In the genomic region with DNA sequence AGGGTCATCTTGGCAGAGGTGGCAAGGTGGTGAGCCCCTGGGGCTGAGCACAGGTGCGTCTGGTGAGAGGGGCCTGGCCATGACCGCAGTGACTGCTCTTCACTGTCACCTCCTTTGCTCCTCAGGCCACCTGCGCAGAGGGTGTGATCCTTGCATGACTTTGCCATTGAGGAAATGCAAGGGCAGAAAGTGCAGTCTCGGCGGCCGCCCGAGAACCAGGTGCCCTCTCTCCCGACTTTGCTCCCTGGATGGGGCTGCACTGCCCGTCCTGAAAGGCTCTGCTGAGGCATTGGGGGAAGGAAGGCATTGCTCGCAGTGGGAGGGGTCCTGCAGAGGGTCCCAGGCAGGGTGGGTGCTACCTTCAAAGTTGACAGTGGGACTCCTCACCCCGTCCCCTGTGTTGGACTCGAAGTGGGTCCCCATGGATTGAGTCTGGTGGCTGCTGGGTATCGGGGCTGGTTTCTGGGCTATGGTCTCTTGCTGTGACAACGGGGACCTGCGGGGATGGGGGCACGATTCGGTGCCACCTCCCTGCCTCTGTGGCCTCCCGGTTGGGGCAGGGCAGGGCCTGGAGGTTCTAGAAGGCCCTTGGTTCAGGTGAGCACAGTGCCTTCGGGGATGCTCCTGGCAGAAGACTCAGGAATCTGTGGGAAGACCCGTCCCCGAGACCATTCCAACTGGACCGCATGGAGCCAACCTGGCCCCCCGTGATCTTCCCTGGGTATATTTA, we compare ENCODE assay signal across 16 cellular contexts.
DNase-seq lines count a peak whose midpoint lies in the region; FAIRE-seq and TF ChIP-seq lines count a peak whose summit lies in the region.
"Had no signal": no experiment of that assay in that cellular context is flagged by ENCODE, and none has a peak within 500 bp of the region (broad histone marks: within the 10 kb centered on the region; RNA-seq: fewer than 3 reads in every experiment).

No MANE protein-coding gene starts in this region.

- H3K36me3 ChIP-seq in BLaER1 treated with 17β-estradiol and CSF1 and Interleukin-3, amounts not matched to agents 10 nM and 100 nM = no peaks in the 10 kb centered on the region
- H3K36me3 ChIP-seq in kidney (ENCODE audit: control insufficient read depth in 1 of 2, insufficient read depth in 2 of 2, low read length in 2 of 2) (no peaks in the 10 kb centered on the region), parathyroid adenoma (ENCODE audit: control insufficient read depth, insufficient read depth, low read length) (no peaks in the 10 kb centered on the region), PC-9 (ENCODE audit: low read depth) (no peaks in the 10 kb centered on the region)
- H3K36me3 ChIP-seq: BE2C had no signal

- H3K27me3 ChIP-seq in BLaER1 treated with 17β-estradiol and CSF1 and Interleukin-3, amounts not matched to agents 10 nM and 100 nM = peaks cover 3 to 33% (median 7%) of the 10 kb centered on the region in 11 experiments; a peak in 14 of 22 replicates
- no peaks in the 10 kb centered on the region for H3K27me3 ChIP-seq in parathyroid adenoma (ENCODE audit: control insufficient read depth, insufficient read depth, low read length)
- peaks cover 70% of the 10 kb centered on the region for H3K27me3 ChIP-seq in PC-9 (ENCODE audit: insufficient read depth, low read depth)
- H3K27me3 ChIP-seq: BE2C had no signal

- DNase-seq in RPMI8226 = peak; percentile 83
- DNase-seq in kidney = peak; percentile 49
- DNase-seq in D341Med (ENCODE audit: low spot score) = no peak
- no peak for DNase-seq in PC-9
- DNase-seq in SKM-1 treated with dmso at 0.1 percent for 144 hours (lab: John Stamatoyannopoulos, UW; ENCODE audit: unreplicated experiment) = no peak
- DNase-seq: ACHN; BE2C; CD4-positive, alpha-beta memory T cell; GF-D8; GOT3; H9; IMR-90 had no signal

- peaks cover 18 to 75% (median 64%) of the 10 kb centered on the region in 10 experiments; a peak in 18 of 20 replicates for H3K4me1 ChIP-seq in BLaER1 treated with 17β-estradiol and CSF1 and Interleukin-3, amounts not matched to agents 10 nM and 100 nM
- H3K4me1 ChIP-seq in kidney (ENCODE audit: control insufficient read depth in 1 of 2, insufficient read depth in 1 of 2, low read depth in 1 of 2, low read length in 2 of 2) (no peaks in the 10 kb centered on the region), parathyroid adenoma (no peaks in the 10 kb centered on the region), PC-9 (replicated peaks; ENCODE audit: insufficient read depth) (no peaks in the 10 kb centered on the region)
- H3K4me1 ChIP-seq: BE2C had no signal

- H3K4me3 ChIP-seq in BLaER1 treated with 17β-estradiol and CSF1 and Interleukin-3, amounts not matched to agents 10 nM and 100 nM = peak overlapping the region in 1 of 10 experiments; percentile 4; a peak in 4 of 20 replicates
- H3K4me3 ChIP-seq in kidney (ENCODE audit: low read length in 2 of 2) (no peak overlapping the region), parathyroid adenoma (ENCODE audit: low read depth, low read length) (peak overlapping the region; percentile 26), PC-9 (no peak overlapping the region)

- H3K4me2 ChIP-seq in BLaER1 treated with 17β-estradiol and CSF1 and Interleukin-3, amounts not matched to agents 10 nM and 100 nM = peak overlapping the region in 10 of 11 experiments; percentile 35 to 91 (median 82); a peak in 19 of 22 replicates
- H3K4me2 ChIP-seq in parathyroid adenoma (ENCODE audit: low read length) (peak overlapping the region; percentile 52), PC-9 (no peak overlapping the region)

- peaks cover 0 to 84% (median 36%) of the 10 kb centered on the region in 11 experiments; a peak in 16 of 22 replicates for H4K20me1 ChIP-seq in BLaER1 treated with 17β-estradiol and CSF1 and Interleukin-3, amounts not matched to agents 10 nM and 100 nM
- no peaks in the 10 kb centered on the region for H4K20me1 ChIP-seq in PC-9 (ENCODE audit: insufficient read depth)

- CTCF ChIA-PET in PC-9 (lab: Charles Lee) = no interaction called here

- TF ChIP-seq CTCF in kidney (IDR thresholded peaks at IDR 0.05; ENCODE audit: borderline replicate concordance, extremely low read depth, insufficient read depth) (no peak), parathyroid adenoma (IDR thresholded peaks at IDR 0.05) (no peak), PC-9 (conservative IDR thresholded peaks at IDR 0.05) (no peak)

- peak overlapping the region in 3 of 11 experiments; percentile 14 to 38 (median 31); a peak in 4 of 22 replicates for H3K9ac ChIP-seq in BLaER1 treated with 17β-estradiol and CSF1 and Interleukin-3, amounts not matched to agents 10 nM and 100 nM
- no peak overlapping the region for H3K9ac ChIP-seq in kidney (ENCODE audit: low read length in 2 of 2)
- no peak overlapping the region for H3K9ac ChIP-seq in parathyroid adenoma

- POLR2A ChIA-PET in PC-9 (lab: Charles Lee; ENCODE audit: unreplicated experiment) = no interaction called here

- H3K9me3 ChIP-seq in BLaER1 treated with 17β-estradiol and CSF1 and Interleukin-3, amounts not matched to agents 10 nM and 100 nM (replicated peaks in 1 of 11) = peaks cover 0 to 8% (median 0%) of the 10 kb centered on the region in 11 experiments; a peak in 3 of 22 replicates
- H3K9me3 ChIP-seq in kidney (ENCODE audit: control insufficient read depth in 1 of 2, low read length in 2 of 2) (peaks cover 0 to 4% of the 10 kb centered on the region in 2 donors), parathyroid adenoma (ENCODE audit: control insufficient read depth, low read length) (no peaks in the 10 kb centered on the region), PC-9 (ENCODE audit: insufficient read depth, low read depth) (peaks cover 7% of the 10 kb centered on the region; the same call in 1 of the 2 replicates)

- BruUV-seq in PC-9 (replicated peaks; lab: Mats Ljungman, UMichigan) = no TSS peak

- no peak for FAIRE-seq in kidney (lab: Jason Lieb, UNC)
- FAIRE-seq: A204.1, HTR-8/SVneo had no signal

- peaks cover 19% of the 10 kb centered on the region for H3F3A ChIP-seq in PC-9 (ENCODE audit: insufficient read depth, low read depth)

- H3K79me2 ChIP-seq in parathyroid adenoma (no peaks in the 10 kb centered on the region), PC-9 (ENCODE audit: low read depth) (no peaks in the 10 kb centered on the region)

- peak overlapping the region in 1 of 11 experiments; percentile 25; a peak in 2 of 22 replicates for H3K27ac ChIP-seq in BLaER1 treated with 17β-estradiol and CSF1 and Interleukin-3, amounts not matched to agents 10 nM and 100 nM
- H3K27ac ChIP-seq in kidney (ENCODE audit: low read depth in 2 of 2, low read length in 2 of 2) (no peak overlapping the region), parathyroid adenoma (no peak overlapping the region), PC-9 (no peak overlapping the region)

- no peaks in the 10 kb centered on the region for H3K9me2 ChIP-seq in PC-9 (ENCODE audit: insufficient read depth)

- intact Hi-C loops in kidney (cut with DNase I) (no loop called here), PC-9 (cut with micrococcal nuclease; ENCODE audit: unreplicated experiment) (no loop called here)

- H2AFZ ChIP-seq in parathyroid adenoma = peak overlapping the region; percentile 7
- no peak overlapping the region for H2AFZ ChIP-seq in PC-9

Comparison
In these comparisons a context has a peak if more than half of its experiments do, and no peak if none do; other contexts are left out.
1. DNase-seq: peak in RPMI8226 (single experiment) and kidney (single experiment); none in D341Med (single experiment), PC-9 (0 of 2) and SKM-1 treated with dmso at 0.1 percent for 144 hours (single experiment).